In the genomic region with DNA sequence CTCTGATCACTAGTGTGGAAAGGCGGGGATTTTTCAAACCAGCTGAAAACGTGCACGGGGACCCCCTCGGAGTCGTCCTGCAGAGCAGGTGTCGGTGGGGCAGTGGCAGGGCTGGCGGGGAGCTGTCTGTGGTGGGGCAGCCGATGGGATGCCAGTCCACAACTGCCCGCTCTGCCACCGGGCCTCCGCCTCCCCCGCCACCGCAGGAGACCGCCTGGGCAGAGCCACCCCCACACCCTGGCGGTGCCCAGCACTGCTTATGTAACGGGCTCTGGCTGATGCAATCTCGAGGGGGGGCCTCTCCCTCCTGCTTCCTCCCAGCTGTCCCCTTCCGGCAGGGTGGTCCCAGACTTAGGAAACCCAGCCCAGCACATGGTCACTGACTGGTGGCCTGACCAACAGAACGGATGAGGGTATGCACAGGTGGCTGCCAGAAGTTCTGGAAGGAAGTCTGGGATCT, we compare ENCODE assay signal across 1 cellular context.
TF ChIP-seq lines count a peak whose summit lies in the region.

No MANE protein-coding gene starts in this region.

TF ChIP-seq in Ishikawa, 13 proteins besides CTCF, POLR2A, EP300 and RAD21 (continued from another document):
- TF ChIP-seq, protein P1, sequence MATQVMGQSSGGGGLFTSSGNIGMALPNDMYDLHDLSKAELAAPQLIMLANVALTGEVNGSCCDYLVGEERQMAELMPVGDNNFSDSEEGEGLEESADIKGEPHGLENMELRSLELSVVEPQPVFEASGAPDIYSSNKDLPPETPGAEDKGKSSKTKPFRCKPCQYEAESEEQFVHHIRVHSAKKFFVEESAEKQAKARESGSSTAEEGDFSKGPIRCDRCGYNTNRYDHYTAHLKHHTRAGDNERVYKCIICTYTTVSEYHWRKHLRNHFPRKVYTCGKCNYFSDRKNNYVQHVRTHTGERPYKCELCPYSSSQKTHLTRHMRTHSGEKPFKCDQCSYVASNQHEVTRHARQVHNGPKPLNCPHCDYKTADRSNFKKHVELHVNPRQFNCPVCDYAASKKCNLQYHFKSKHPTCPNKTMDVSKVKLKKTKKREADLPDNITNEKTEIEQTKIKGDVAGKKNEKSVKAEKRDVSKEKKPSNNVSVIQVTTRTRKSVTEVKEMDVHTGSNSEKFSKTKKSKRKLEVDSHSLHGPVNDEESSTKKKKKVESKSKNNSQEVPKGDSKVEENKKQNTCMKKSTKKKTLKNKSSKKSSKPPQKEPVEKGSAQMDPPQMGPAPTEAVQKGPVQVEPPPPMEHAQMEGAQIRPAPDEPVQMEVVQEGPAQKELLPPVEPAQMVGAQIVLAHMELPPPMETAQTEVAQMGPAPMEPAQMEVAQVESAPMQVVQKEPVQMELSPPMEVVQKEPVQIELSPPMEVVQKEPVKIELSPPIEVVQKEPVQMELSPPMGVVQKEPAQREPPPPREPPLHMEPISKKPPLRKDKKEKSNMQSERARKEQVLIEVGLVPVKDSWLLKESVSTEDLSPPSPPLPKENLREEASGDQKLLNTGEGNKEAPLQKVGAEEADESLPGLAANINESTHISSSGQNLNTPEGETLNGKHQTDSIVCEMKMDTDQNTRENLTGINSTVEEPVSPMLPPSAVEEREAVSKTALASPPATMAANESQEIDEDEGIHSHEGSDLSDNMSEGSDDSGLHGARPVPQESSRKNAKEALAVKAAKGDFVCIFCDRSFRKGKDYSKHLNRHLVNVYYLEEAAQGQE (IDR thresholded peaks at IDR 0.05; ENCODE audit: low read depth), result peak; percentile 39; the same call in 1 of the 2 replicates
- TF ChIP-seq FOXM1 (IDR thresholded peaks at IDR 0.05; ENCODE audit: borderline replicate concordance, low read depth) (no peak), YY1 (IDR thresholded peaks at IDR 0.05; ENCODE audit: low read depth) (no peak), NFIC (IDR thresholded peaks at IDR 0.05) (no peak), ZBTB7A (IDR thresholded peaks at IDR 0.05; ENCODE audit: low read depth) (peak; percentile 62; the same call in 1 of the 2 replicates), TAF1 (IDR thresholded peaks at IDR 0.05; ENCODE audit: low read depth) (no peak), TCF12 (IDR thresholded peaks at IDR 0.05; ENCODE audit: low read depth) (no peak), EGR1 (IDR thresholded peaks at IDR 0.05) (peak; percentile 63), CREB1 (IDR thresholded peaks at IDR 0.05; ENCODE audit: low read depth) (no peak), CEBPB (IDR thresholded peaks at IDR 0.05) (0 out of 2 replicates have a peak, but pooled peaks have one; percentile 50)
- TF ChIP-seq, protein P2, sequence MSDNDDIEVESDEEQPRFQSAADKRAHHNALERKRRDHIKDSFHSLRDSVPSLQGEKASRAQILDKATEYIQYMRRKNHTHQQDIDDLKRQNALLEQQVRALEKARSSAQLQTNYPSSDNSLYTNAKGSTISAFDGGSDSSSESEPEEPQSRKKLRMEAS (IDR thresholded peaks at IDR 0.05), result 0 out of 2 replicates have a peak, but pooled peaks have one; percentile 15
